ENCODE assay signal across 16 cellular contexts in the genomic region with DNA sequence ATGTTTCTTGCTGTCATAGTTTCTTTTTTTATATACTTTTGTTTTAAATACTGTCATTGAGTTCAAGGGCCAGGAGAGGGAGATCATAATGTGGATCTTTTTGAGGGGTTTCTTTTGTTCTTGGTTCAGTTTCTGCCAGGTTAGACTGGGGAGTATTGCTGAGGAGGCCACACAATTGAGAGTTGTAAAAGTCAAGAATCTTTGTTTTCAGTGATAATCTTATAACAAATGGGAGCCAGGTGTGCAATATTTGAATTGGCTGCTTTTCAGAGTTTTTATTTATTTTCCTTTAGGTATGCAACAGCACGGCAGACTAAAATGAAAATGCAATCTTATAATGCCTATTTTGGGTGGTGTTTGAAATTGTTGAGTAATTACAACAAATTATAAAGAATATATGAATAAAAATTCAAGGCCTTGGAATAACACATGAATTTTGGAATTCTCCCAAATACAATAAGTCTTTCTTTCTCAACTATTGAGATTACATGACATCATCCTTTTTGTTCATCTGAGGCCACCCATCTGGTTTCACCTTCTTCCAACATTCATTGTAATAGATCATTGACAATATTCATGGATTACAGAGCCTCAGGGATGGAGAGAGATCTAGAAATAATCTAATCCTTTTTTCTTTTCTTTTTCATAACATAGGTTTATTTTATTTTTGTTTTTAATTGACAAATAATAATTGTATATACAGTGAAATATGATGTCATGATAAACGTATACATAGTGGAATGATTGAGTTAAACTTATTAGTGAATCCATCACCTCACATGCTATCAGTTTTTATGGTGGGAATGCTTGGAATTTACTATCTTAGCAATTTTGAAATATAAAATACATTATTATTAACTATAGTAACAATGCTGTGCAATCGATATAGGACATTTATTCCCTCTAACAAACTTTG.
DNase-seq lines count a peak whose midpoint lies in the region; ATAC-seq and TF ChIP-seq lines count a peak whose summit lies in the region.
"Had no signal": no experiment of that assay in that cellular context is flagged by ENCODE, and none has a peak within 500 bp of the region (broad histone marks: within the 10 kb centered on the region; RNA-seq: fewer than 3 reads in every experiment).

No MANE protein-coding gene starts in this region.

- TF ChIP-seq CTCF in chondrocyte (IDR thresholded peaks at IDR 0.05) (peak; percentile 25), osteoblast (IDR thresholded peaks at IDR 0.05; ENCODE audit: extremely low read depth, low read depth, low read length) (no peak)

- H3K36me3 ChIP-seq in osteoblast (ENCODE audit: insufficient read depth, low read length), result no peaks in the 10 kb centered on the region
- H3K36me3 ChIP-seq: BE2C, SJSA1 had no signal

- no peaks in the 10 kb centered on the region for H3K9me3 Mint-ChIP-seq in chondrocyte (ENCODE audit: low read depth)

- peak; percentile 26 for DNase-seq in NCI-H1105 (lab: John Stamatoyannopoulos, UW)
- DNase-seq in NCI-H446 treated with DMSO at 0.1 percent for 48 hours (lab: John Stamatoyannopoulos, UW), result peak; percentile 34
- no peak for DNase-seq in chondrocyte (ENCODE audit: low spot score)
- no peak for DNase-seq in osteoblast (ENCODE audit: insufficient read length, low spot score, missing footprints)
- no peak for DNase-seq in D341Med (ENCODE audit: low spot score)
- no peak for DNase-seq in EL
- DNase-seq: activated effector memory CD4-positive, alpha-beta T cell treated with Interleukin-2 at 50 U/mL for 16 hours; aorta; BE2C; Kasumi-1; occipital lobe; stimulated activated CD4-positive, alpha-beta T cell treated with anti-CD3 and anti-CD28 coated beads, Interleukin-4, amount 100 ng/mL, for 1 hour; stimulated activated CD8-positive, alpha-beta memory T cell treated with anti-CD3 and anti-CD28 coated beads, Interleukin-4, amount 100 ng/mL, for 48 hours had no signal

- no peak overlapping the region for H3K4me3 ChIP-seq in osteoblast (ENCODE audit: insufficient read depth, low read length)
- H3K4me3 ChIP-seq: SJSA1 had no signal

- no peaks in the 10 kb centered on the region for H3K79me2 ChIP-seq in osteoblast (ENCODE audit: insufficient read depth, low read length)

- H3K4me3 Mint-ChIP-seq in chondrocyte (ENCODE audit: unreplicated experiment), result no peak overlapping the region
- H3K4me3 Mint-ChIP-seq: dendritic cell treated with granulocyte-macrophage colony-stimulating factor and Interleukin-4, amounts not matched to agents 40 ng/mL and 50 ng/mL, for 4 days had no signal

- no peaks in the 10 kb centered on the region for H3K27me3 Mint-ChIP-seq in chondrocyte (ENCODE audit: low read depth)
- H3K27me3 Mint-ChIP-seq: dendritic cell treated with granulocyte-macrophage colony-stimulating factor and Interleukin-4, amounts not matched to agents 40 ng/mL and 50 ng/mL, for 4 days had no signal

- H3K9me3 ChIP-seq in osteoblast (ENCODE audit: low read depth, low read length), result no peaks in the 10 kb centered on the region
- H3K9me3 ChIP-seq: BE2C, SJSA1 had no signal

- H3K27ac ChIP-seq in osteoblast (ENCODE audit: low read depth, low read length), result no peak overlapping the region
- H3K27ac ChIP-seq: SJSA1 had no signal

- H4K20me1 ChIP-seq in osteoblast (ENCODE audit: insufficient read depth, low read length), result no peaks in the 10 kb centered on the region

- no peaks in the 10 kb centered on the region for H3K36me3 Mint-ChIP-seq in chondrocyte (ENCODE audit: low read depth)

- H3K4me2 ChIP-seq in osteoblast (ENCODE audit: insufficient read depth, low read length), result no peak overlapping the region

- no peak overlapping the region for H3K27ac Mint-ChIP-seq in chondrocyte (ENCODE audit: unreplicated experiment)
- H3K27ac Mint-ChIP-seq: dendritic cell treated with granulocyte-macrophage colony-stimulating factor and Interleukin-4, amounts not matched to agents 40 ng/mL and 50 ng/mL, for 4 days had no signal

- H3K27me3 ChIP-seq in osteoblast (ENCODE audit: insufficient read depth, low read length), result no peaks in the 10 kb centered on the region
- H3K27me3 ChIP-seq: BE2C, SJSA1 had no signal

- H3K4me1 ChIP-seq in osteoblast (ENCODE audit: insufficient read depth, low read length), result no peaks in the 10 kb centered on the region
- H3K4me1 ChIP-seq: BE2C had no signal

- peaks cover 25% of the 10 kb centered on the region for H3K4me1 Mint-ChIP-seq in chondrocyte (ENCODE audit: low read depth)

- ATAC-seq in GM19452 (IDR thresholded peaks at IDR 0.05; ENCODE audit: unreplicated experiment), result no peak

- H2AFZ ChIP-seq in osteoblast (ENCODE audit: low read length), result peak overlapping the region; percentile 28

Comparison
In these comparisons a context has a peak if more than half of its experiments do, and no peak if none do; other contexts are left out.
1. DNase-seq: peak in NCI-H1105 (single experiment) and NCI-H446 treated with DMSO at 0.1 percent for 48 hours (single experiment); none in chondrocyte (single experiment), osteoblast (single experiment), D341Med (single experiment) and EL (single experiment).